3 cellular contexts compared by ENCODE assay signal in the genomic region with DNA sequence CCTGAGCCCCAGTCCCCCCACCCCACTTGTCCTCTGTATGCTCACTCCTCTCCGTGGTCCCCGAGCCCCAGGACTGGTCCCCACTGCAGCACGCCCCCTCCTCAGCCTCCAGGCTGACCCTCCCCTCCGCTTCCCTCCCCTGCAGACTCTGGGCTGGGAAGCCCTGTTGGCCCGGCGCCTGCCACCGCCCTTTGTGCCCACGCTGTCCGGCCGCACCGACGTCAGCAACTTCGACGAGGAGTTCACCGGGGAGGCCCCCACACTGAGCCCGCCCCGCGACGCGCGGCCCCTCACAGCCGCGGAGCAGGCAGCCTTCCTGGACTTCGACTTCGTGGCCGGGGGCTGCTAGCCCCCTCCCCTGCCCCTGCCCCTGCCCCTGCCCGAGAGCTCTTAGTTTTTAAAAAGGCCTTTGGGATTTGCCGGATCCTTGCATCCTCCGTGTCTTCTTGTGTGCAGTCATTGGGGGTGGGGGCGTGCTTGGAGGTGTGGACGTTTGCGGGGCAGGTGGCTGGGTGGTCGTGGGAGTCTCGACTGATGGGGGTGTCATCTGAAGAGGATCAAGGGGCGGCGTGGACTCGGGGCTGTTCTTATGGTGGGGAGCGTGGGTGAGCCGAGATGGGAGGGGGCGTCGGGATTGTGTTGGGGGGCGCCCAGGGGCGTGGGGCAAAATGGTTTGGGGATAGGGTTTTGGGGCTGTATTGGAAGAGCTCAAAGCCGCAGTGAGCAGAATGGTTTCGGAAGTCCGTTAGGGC.
TF ChIP-seq lines count a peak whose summit lies in the region.

No MANE protein-coding gene starts in this region.

TF ChIP-seq in SK-N-SH, 30 proteins besides CTCF, POLR2A, EP300 and RAD21:
- no peak for TF ChIP-seq TCF12 (IDR thresholded peaks at IDR 0.05)
- TF ChIP-seq SMC3 (IDR thresholded peaks at IDR 0.05; ENCODE audit: low read depth, low read length), result no peak
- no peak for TF ChIP-seq ELF1 (IDR thresholded peaks at IDR 0.05)
- no peak for TF ChIP-seq JUND (IDR thresholded peaks at IDR 0.05)
- TF ChIP-seq IRF3 (IDR thresholded peaks at IDR 0.05; ENCODE audit: low read depth, low read length), result no peak
- TF ChIP-seq TEAD4 (IDR thresholded peaks at IDR 0.05; ENCODE audit: borderline replicate concordance, insufficient read depth), result no peak
- no peak for TF ChIP-seq CHD2 (IDR thresholded peaks at IDR 0.05; ENCODE audit: low read length, partially characterized antibody)
- no peak for TF ChIP-seq RFX5 (IDR thresholded peaks at IDR 0.05; ENCODE audit: low read length)

TF ChIP-seq in SK-N-SH treated with all-trans-retinoic acid at 6 μM for 48 hours, 23 proteins besides CTCF, POLR2A, EP300 and RAD21:
- TF ChIP-seq CSDC2 (CRISPR knock-in tag; IDR thresholded peaks at IDR 0.05), result no peak
- TF ChIP-seq, protein P1, sequence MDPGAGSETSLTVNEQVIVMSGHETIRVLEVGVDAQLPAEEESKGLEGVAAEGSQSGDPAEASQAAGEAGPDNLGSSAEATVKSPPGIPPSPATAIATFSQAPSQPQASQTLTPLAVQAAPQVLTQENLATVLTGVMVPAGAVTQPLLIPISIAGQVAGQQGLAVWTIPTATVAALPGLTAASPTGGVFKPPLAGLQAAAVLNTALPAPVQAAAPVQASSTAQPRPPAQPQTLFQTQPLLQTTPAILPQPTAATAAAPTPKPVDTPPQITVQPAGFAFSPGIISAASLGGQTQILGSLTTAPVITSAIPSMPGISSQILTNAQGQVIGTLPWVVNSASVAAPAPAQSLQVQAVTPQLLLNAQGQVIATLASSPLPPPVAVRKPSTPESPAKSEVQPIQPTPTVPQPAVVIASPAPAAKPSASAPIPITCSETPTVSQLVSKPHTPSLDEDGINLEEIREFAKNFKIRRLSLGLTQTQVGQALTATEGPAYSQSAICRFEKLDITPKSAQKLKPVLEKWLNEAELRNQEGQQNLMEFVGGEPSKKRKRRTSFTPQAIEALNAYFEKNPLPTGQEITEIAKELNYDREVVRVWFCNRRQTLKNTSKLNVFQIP (CRISPR knock-in tag; IDR thresholded peaks at IDR 0.05; ENCODE audit: borderline replicate concordance, low read depth), result no peak

TF ChIP-seq in IMR-90, 13 proteins besides CTCF, POLR2A, EP300 and RAD21:
- TF ChIP-seq USF2 (IDR thresholded peaks at IDR 0.05; ENCODE audit: low read depth, low read length) (no peak), SMC3 (IDR thresholded peaks at IDR 0.05; ENCODE audit: low read depth, low read length) (no peak), MAZ (IDR thresholded peaks at IDR 0.05; ENCODE audit: borderline replicate concordance, low read depth, low read length) (no peak), MXI1 (IDR thresholded peaks at IDR 0.05; ENCODE audit: borderline replicate concordance, low read depth, low read length) (no peak), FOS (IDR thresholded peaks at IDR 0.05; ENCODE audit: low read depth, low read length) (no peak), RCOR1 (IDR thresholded peaks at IDR 0.05; ENCODE audit: insufficient replicate concordance, low read length) (no peak), ELK1 (IDR thresholded peaks at IDR 0.05; ENCODE audit: borderline replicate concordance, low read depth, low read length) (no peak), CEBPB (IDR thresholded peaks at IDR 0.05; ENCODE audit: low read depth, low read length) (no peak), MAFK (IDR thresholded peaks at IDR 0.05; ENCODE audit: low read depth, low read length) (no peak), RFX5 (IDR thresholded peaks at IDR 0.05; ENCODE audit: low read depth, low read length) (no peak), CHD1 (IDR thresholded peaks at IDR 0.05; ENCODE audit: low read depth, low read length) (no peak), NFE2L2 (IDR thresholded peaks at IDR 0.05; ENCODE audit: low read depth, low read length) (no peak), BHLHE40 (IDR thresholded peaks at IDR 0.05; ENCODE audit: low read depth, low read length) (no peak)
